ENCODE assay signal across 17 cellular contexts in the genomic region with DNA sequence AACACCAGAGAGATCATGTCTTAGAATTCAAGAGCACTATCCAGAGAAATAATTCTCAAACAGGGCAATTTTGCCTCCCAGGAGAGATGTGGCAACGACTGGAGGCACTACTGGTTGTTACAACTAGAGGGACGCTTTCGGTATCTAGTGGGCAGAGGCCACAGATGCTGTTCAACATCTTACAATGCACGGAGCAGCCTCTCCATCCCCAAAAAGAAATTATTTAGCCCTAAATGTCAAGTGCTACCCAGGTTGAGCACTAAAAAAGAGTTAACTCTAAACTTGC.
DNase-seq lines count a peak whose midpoint lies in the region; ATAC-seq, FAIRE-seq and TF ChIP-seq lines count a peak whose summit lies in the region.
"Had no signal": no experiment of that assay in that cellular context is flagged by ENCODE, and none has a peak within 500 bp of the region (broad histone marks: within the 10 kb centered on the region; RNA-seq: fewer than 3 reads in every experiment).

No MANE protein-coding gene starts in this region.

- TF ChIP-seq CTCF in HepG2 (CRISPR knock-in tag; IDR thresholded peaks at IDR 0.05): no peak
- no peak for TF ChIP-seq CTCF in right lobe of liver (IDR thresholded peaks at IDR 0.05)

- H3K4me2 ChIP-seq in HepG2 (ENCODE audit: low read depth, low read length): no peak overlapping the region

- H3K4me1 ChIP-seq in HepG2 (ENCODE audit: insufficient read depth, low read length) (no peaks in the 10 kb centered on the region), right lobe of liver (no peaks in the 10 kb centered on the region)

- H3K27ac ChIP-seq in HepG2 (ENCODE audit: extremely low read length, insufficient read depth, low read length): no peak overlapping the region
- H3K27ac ChIP-seq in right lobe of liver: no peak overlapping the region
- H3K27ac ChIP-seq: upper lobe of right lung had no signal

- no peak overlapping the region for H3K9ac ChIP-seq in HepG2 (ENCODE audit: insufficient read depth, low read depth, low read length)

- no peaks in the 10 kb centered on the region for H3K79me2 ChIP-seq in HepG2 (ENCODE audit: insufficient read depth, low read length)

- TF ChIP-seq RAD21 in HepG2 (CRISPR knock-in tag; IDR thresholded peaks at IDR 0.05): no peak

- POLR2A ChIA-PET in HepG2 (lab: Yijun Ruan, JAX): no interaction called here

- no peaks in the 10 kb centered on the region for H4K20me1 ChIP-seq in HepG2 (ENCODE audit: insufficient read depth, low read length)

- WGBS in HepG2 (ENCODE audit: low lambda C conversion rate): 87% methylated on average over 4 of the region's 4 CpGs
- 85% methylated on average over 4 of the region's 4 CpGs for WGBS in right lobe of liver (ENCODE audit: insufficient coverage, low coverage, low lambda C conversion rate, missing lambda C conversion rate)

- no peak for FAIRE-seq in HepG2 (lab: Jason Lieb, UNC)
- FAIRE-seq: A204.1, endothelial cell of umbilical vein, HTR-8/SVneo had no signal

- no peaks in the 10 kb centered on the region; a peak in 1 of 5 replicates for H3K36me3 ChIP-seq in HepG2 (replicated peaks in 1 of 2; ENCODE audit: control insufficient read depth in 1 of 2, insufficient read depth in 2 of 2, low read length in 2 of 2)
- H3K36me3 ChIP-seq in right lobe of liver: no peaks in the 10 kb centered on the region
- H3K36me3 ChIP-seq: upper lobe of right lung had no signal

- CTCF ChIA-PET in HepG2 (lab: Yijun Ruan, JAX; ENCODE audit: low intra/inter-chr PET ratio, low total read pairs): no interaction called here

- no TSS peak for BruUV-seq in HepG2 (replicated peaks; lab: Mats Ljungman, UMichigan)

- TF ChIP-seq EP300 in HepG2 (IDR thresholded peaks at IDR 0.05; ENCODE audit: low read depth in 2 of 2, low read length in 2 of 2) (no peak), HepG2 (CRISPR knock-in tag; IDR thresholded peaks at IDR 0.05; ENCODE audit: borderline replicate concordance) (no peak)

- in situ Hi-C loops in HepG2 (cut with HindIII; ENCODE audit: extremely low pct_ligation_motif_present, low pct_unique_long_range_greater_than_20kb): no loop called here

- H3K4me3 ChIP-seq in HepG2 (replicated peaks in 1 of 3; ENCODE audit: insufficient read depth in 1 of 3, low read depth in 2 of 3, low read length in 3 of 3) (no peak overlapping the region), right lobe of liver (no peak overlapping the region)
- H3K4me3 ChIP-seq: upper lobe of right lung had no signal

- TF ChIP-seq POLR2A in HepG2 (IDR thresholded peaks at IDR 0.05; ENCODE audit: insufficient read depth in 1 of 2, low read depth in 2 of 2, low read length in 2 of 2): no peak
- TF ChIP-seq POLR2A in right lobe of liver (IDR thresholded peaks at IDR 0.05): no peak

- no peak for DNase-seq in HepG2 (ENCODE audit: low spot score)
- no peak for DNase-seq in right lobe of liver
- no peak for DNase-seq in NCI-H774 (lab: John Stamatoyannopoulos, UW)
- DNase-seq in NCI-H146 (lab: John Stamatoyannopoulos, UW): no peak
- DNase-seq in midbrain (lab: John Stamatoyannopoulos, UW): no peak
- DNase-seq: activated T-cell treated with anti-CD3 and anti-CD28 coated beads, Interleukin-2, amount 50 U/mL, for 24 hours; CD8-positive, alpha-beta T cell; NK-92 treated with Interleukin-12 subunit alpha and Interleukin-12 subunit beta, amount 100 ng/mL, for 24 hours; stimulated activated naive CD4-positive, alpha-beta T cell; upper lobe of right lung had no signal

- intact Hi-C loops in HepG2 (cut with micrococcal nuclease; ENCODE audit: unreplicated experiment): no loop called here
- intact Hi-C loops in right lobe of liver (cut with DNase I): no loop called here

- ATAC-seq in HepG2 (peak; percentile 52), right lobe of liver (no peak), HG02678 (IDR thresholded peaks at IDR 0.05; ENCODE audit: unreplicated experiment) (peak; percentile 55), HG03469 (IDR thresholded peaks at IDR 0.05; ENCODE audit: unreplicated experiment) (peak; percentile 12), GM18511 (IDR thresholded peaks at IDR 0.05; ENCODE audit: unreplicated experiment) (no peak)
- ATAC-seq: CD8-positive, alpha-beta T cell; Right ventricle myocardium inferior had no signal

- H3K9me3 ChIP-seq in HepG2 (ENCODE audit: low read length): no peaks in the 10 kb centered on the region
- no peaks in the 10 kb centered on the region for H3K9me3 ChIP-seq in right lobe of liver
- H3K9me3 ChIP-seq: upper lobe of right lung had no signal

- no peak overlapping the region for H2AFZ ChIP-seq in HepG2 (ENCODE audit: low read length)

- H3K27me3 ChIP-seq in HepG2 (ENCODE audit: control insufficient read depth in 1 of 2, insufficient read depth in 2 of 2, low read length in 2 of 2) (no peaks in the 10 kb centered on the region), right lobe of liver (no peaks in the 10 kb centered on the region)
- H3K27me3 ChIP-seq: upper lobe of right lung had no signal

TF ChIP-seq in HepG2, 621 proteins besides CTCF, POLR2A, EP300 and RAD21:
- TF ChIP-seq KLF13 (CRISPR knock-in tag; IDR thresholded peaks at IDR 0.05) (no peak), ADNP (CRISPR knock-in tag; IDR thresholded peaks at IDR 0.05) (no peak), FIP1L1 (IDR thresholded peaks at IDR 0.05; ENCODE audit: borderline replicate concordance, insufficient read depth, low read depth, low read length) (no peak), XRCC5 (optimal IDR thresholded peaks at IDR 0.05; ENCODE audit: low read length) (no peak), ETV5 (CRISPR knock-in tag; IDR thresholded peaks at IDR 0.05; ENCODE audit: borderline replicate concordance) (no peak), SALL2 (CRISPR knock-in tag; IDR thresholded peaks at IDR 0.05) (no peak), ZNF570 (CRISPR knock-in tag; IDR thresholded peaks at IDR 0.05; ENCODE audit: borderline replicate concordance) (no peak), NR2F6 (IDR thresholded peaks at IDR 0.05) (no peak), NR2F6 (CRISPR knock-in tag; IDR thresholded peaks at IDR 0.05) (no peak), AGO1 (IDR thresholded peaks at IDR 0.05; ENCODE audit: low read depth, low read length, poor library complexity, severe bottlenecking) (no peak), ZNF780A (CRISPR knock-in tag; IDR thresholded peaks at IDR 0.05) (no peak), ZNF850 (CRISPR knock-in tag; conservative IDR thresholded peaks at IDR 0.05) (no peak), ZNF672 (CRISPR knock-in tag; IDR thresholded peaks at IDR 0.05) (no peak), ZNF552 (CRISPR knock-in tag; IDR thresholded peaks at IDR 0.05; ENCODE audit: borderline replicate concordance) (no peak), ZNF441 (CRISPR knock-in tag; IDR thresholded peaks at IDR 0.05; ENCODE audit: borderline replicate concordance) (no peak), ZNF766 (CRISPR knock-in tag; IDR thresholded peaks at IDR 0.05; ENCODE audit: borderline replicate concordance) (no peak), ONECUT2 (CRISPR knock-in tag; IDR thresholded peaks at IDR 0.05) (no peak), TAF15 (IDR thresholded peaks at IDR 0.05; ENCODE audit: low read depth, low read length, poor library complexity, severe bottlenecking) (no peak)
- TF ChIP-seq, protein P1, sequence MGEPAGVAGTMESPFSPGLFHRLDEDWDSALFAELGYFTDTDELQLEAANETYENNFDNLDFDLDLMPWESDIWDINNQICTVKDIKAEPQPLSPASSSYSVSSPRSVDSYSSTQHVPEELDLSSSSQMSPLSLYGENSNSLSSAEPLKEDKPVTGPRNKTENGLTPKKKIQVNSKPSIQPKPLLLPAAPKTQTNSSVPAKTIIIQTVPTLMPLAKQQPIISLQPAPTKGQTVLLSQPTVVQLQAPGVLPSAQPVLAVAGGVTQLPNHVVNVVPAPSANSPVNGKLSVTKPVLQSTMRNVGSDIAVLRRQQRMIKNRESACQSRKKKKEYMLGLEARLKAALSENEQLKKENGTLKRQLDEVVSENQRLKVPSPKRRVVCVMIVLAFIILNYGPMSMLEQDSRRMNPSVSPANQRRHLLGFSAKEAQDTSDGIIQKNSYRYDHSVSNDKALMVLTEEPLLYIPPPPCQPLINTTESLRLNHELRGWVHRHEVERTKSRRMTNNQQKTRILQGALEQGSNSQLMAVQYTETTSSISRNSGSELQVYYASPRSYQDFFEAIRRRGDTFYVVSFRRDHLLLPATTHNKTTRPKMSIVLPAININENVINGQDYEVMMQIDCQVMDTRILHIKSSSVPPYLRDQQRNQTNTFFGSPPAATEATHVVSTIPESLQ (CRISPR knock-in tag; conservative IDR thresholded peaks at IDR 0.05): no peak
- TF ChIP-seq, protein P2, sequence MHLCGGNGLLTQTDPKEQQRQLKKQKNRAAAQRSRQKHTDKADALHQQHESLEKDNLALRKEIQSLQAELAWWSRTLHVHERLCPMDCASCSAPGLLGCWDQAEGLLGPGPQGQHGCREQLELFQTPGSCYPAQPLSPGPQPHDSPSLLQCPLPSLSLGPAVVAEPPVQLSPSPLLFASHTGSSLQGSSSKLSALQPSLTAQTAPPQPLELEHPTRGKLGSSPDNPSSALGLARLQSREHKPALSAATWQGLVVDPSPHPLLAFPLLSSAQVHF (CRISPR knock-in tag; IDR thresholded peaks at IDR 0.05): no peak
- TF ChIP-seq, protein P3, sequence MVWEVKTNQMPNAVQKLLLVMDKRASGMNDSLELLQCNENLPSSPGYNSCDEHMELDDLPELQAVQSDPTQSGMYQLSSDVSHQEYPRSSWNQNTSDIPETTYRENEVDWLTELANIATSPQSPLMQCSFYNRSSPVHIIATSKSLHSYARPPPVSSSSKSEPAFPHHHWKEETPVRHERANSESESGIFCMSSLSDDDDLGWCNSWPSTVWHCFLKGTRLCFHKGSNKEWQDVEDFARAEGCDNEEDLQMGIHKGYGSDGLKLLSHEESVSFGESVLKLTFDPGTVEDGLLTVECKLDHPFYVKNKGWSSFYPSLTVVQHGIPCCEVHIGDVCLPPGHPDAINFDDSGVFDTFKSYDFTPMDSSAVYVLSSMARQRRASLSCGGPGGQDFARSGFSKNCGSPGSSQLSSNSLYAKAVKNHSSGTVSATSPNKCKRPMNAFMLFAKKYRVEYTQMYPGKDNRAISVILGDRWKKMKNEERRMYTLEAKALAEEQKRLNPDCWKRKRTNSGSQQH (CRISPR knock-in tag; IDR thresholded peaks at IDR 0.05; ENCODE audit: low read depth): no peak
TF ChIP-seq in HepG2: peak in this region for 0.

Comparison
In these comparisons a context has a peak if more than half of its experiments do, and no peak if none do; other contexts are left out.
1. ATAC-seq: peak in HepG2 (single experiment), HG02678 (single experiment) and HG03469 (single experiment); none in right lobe of liver (0 of 4) and GM18511 (single experiment).